Comparison of ENCODE assay signal across 8 cellular contexts in the genomic region with DNA sequence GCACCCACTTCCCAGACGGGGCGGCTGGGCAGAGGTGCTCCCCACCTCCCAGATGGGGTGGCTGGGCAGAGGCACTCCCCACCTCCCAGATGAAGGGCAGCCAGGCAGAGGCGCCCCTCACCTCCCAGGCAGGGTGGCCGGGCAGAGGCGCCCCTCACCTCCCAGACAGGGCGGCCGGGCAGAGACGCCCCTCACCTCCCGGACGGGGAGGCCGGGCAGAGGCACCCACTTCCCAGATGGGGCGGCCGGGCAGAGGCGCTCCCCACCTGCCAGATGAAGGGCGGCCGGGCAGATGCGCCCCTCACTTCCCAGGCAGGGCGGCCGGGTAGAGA.
"Had no signal": no experiment of that assay in that cellular context is flagged by ENCODE, and none has a peak within 500 bp of the region (broad histone marks: within the 10 kb centered on the region; RNA-seq: fewer than 3 reads in every experiment).

No MANE protein-coding gene starts in this region.

- H3K4me3 Mint-ChIP-seq: H9, HFFc6 had no signal

- H2AFZ ChIP-seq: GM23248 had no signal

- H3K4me1 ChIP-seq: HAP-1 had no signal

- H3K27ac Mint-ChIP-seq: H9, HFFc6 had no signal

- H3K9ac ChIP-seq: GM23248 had no signal

- H3K27ac ChIP-seq: GM23248 had no signal

- DNase-seq: GM23248, GOT3, H7, H9, HCEC 1CT, HFFc6 had no signal

- H3K4me3 ChIP-seq: GM23248, HAP-1 had no signal

- ATAC-seq: HCT116 had no signal

- H3K4me1 Mint-ChIP-seq: H9 had no signal
